1 cellular context compared by ENCODE assay signal in genomic region chr6:12298017-12298958, GRCh38.
A peak's percentile ranks its signal among the peaks of the same experiment; 100 is the strongest.
TF ChIP-seq lines count a peak whose summit lies in the region.

No MANE protein-coding gene starts in this region.

TF ChIP-seq in HepG2, 621 proteins besides CTCF, POLR2A, EP300 and RAD21:
- TF ChIP-seq TFDP2 (CRISPR knock-in tag; IDR thresholded peaks at IDR 0.05) (no peak), THRA (CRISPR knock-in tag; IDR thresholded peaks at IDR 0.05; ENCODE audit: borderline replicate concordance) (no peak), FOSL2 (CRISPR knock-in tag; IDR thresholded peaks at IDR 0.05) (0 out of 2 replicates have a peak, but pooled peaks have one; percentile 21), RXRB (CRISPR knock-in tag; IDR thresholded peaks at IDR 0.05; ENCODE audit: borderline replicate concordance) (no peak), ZNF446 (CRISPR knock-in tag; IDR thresholded peaks at IDR 0.05) (no peak), BRD4 (CRISPR knock-in tag; IDR thresholded peaks at IDR 0.05) (no peak), ATF7-NPFF (CRISPR knock-in tag; IDR thresholded peaks at IDR 0.05; ENCODE audit: low read depth) (no peak), RORA (CRISPR knock-in tag; IDR thresholded peaks at IDR 0.05) (no peak), ZNF772 (CRISPR knock-in tag; IDR thresholded peaks at IDR 0.05) (no peak), ZNF598 (CRISPR knock-in tag; IDR thresholded peaks at IDR 0.05; ENCODE audit: borderline replicate concordance) (no peak), TEAD3 (CRISPR knock-in tag; optimal IDR thresholded peaks at IDR 0.05; ENCODE audit: borderline replicate concordance) (peak; percentile 32), FOXK2 (IDR thresholded peaks at IDR 0.05) (no peak)
TF ChIP-seq in HepG2: peak in this region for 2.
